8 cellular contexts compared by ENCODE assay signal in genomic region chr4:170026253-170026991, GRCh38. TPM values are rescaled to one million over a fixed set of nuclear protein-coding genes. Genes with fewer than 3 reads are reported as not detected.
DNase-seq lines count a peak whose midpoint lies in the region; ATAC-seq, FAIRE-seq and TF ChIP-seq lines count a peak whose summit lies in the region.

TSS of gene MFAP3L (minus strand) at chr4:170026395. CDS start at chr4:170005877, 20,518 bp downstream.

- peak; percentile 56 for DNase-seq in D721Med (ENCODE audit: insufficient read length, low spot score)
- peak; percentile 79 to 85 for DNase-seq in SHP77 (lab: John Stamatoyannopoulos, UW)
- DNase-seq in activated gamma-delta T cell treated with anti-CD3 and anti-CD28 coated beads, Interleukin-2, amount 50 U/mL, for 16 hours (ENCODE audit: low read depth), result peak; percentile 64
- peak; percentile 54 to 69 for DNase-seq in foreskin keratinocyte
- DNase-seq in neural crest cell (ENCODE audit: low read depth, low spot score), result peak; percentile 79

- peak within 1 kb of the TSS; percentile 94 for H3K9ac ChIP-seq in HUES6 (ENCODE audit: low read length)

- peak; percentile 85 for ATAC-seq in GM21526 (IDR thresholded peaks at IDR 0.05; ENCODE audit: low FRiP score, unreplicated experiment)
- peak; percentile 90 for ATAC-seq in foreskin keratinocyte

- no peak for FAIRE-seq in D721Med (lab: Jason Lieb, UNC)

- H3K27me3 ChIP-seq in HUES6 (ENCODE audit: control insufficient read depth, insufficient read depth, low read length), result peaks cover 36% of the 10 kb centered on the region
- H3K27me3 ChIP-seq in foreskin keratinocyte, result peaks cover 10% of the 10 kb centered on the region

- H3K9me3 ChIP-seq in HUES6 (ENCODE audit: control insufficient read depth, insufficient read depth, low read depth, low read length), result no peaks in the 10 kb centered on the region

- H3K27me3 Mint-ChIP-seq in neural crest cell (ENCODE audit: low read depth), result peaks cover 65% of the 10 kb centered on the region
- peaks cover 30% of the 10 kb centered on the region for H3K27me3 Mint-ChIP-seq in stimulated activated naive CD8-positive, alpha-beta T cell treated with anti-CD3 and anti-CD28 coated beads, Interleukin-15, Interleukin-2, amounts not matched to agents 100 ng/mL and 50 ng/mL, for 24 hours

- peaks cover 9% of the 10 kb centered on the region for H3K4me1 Mint-ChIP-seq in neural crest cell
- peaks cover 16% of the 10 kb centered on the region for H3K4me1 Mint-ChIP-seq in stimulated activated naive CD8-positive, alpha-beta T cell treated with anti-CD3 and anti-CD28 coated beads, Interleukin-15, Interleukin-2, amounts not matched to agents 100 ng/mL and 50 ng/mL, for 24 hours (ENCODE audit: low read depth)

- H3K4me3 ChIP-seq in HUES6 (ENCODE audit: low read depth, low read length), result peak within 1 kb of the TSS; percentile 97

- peaks cover 15% of the 10 kb centered on the region; the same call in 1 of the 2 replicates for H3K36me3 ChIP-seq in HUES6 (ENCODE audit: control insufficient read depth, insufficient read depth, low read length)

- TF ChIP-seq CTCF in D721Med (IDR thresholded peaks at IDR 0.05; ENCODE audit: insufficient read depth, missing control alignments) (no peak), foreskin keratinocyte (conservative IDR thresholded peaks at IDR 0.05) (peak; percentile 54), neural crest cell (conservative IDR thresholded peaks at IDR 0.05) (no peak)

- peak within 1 kb of the TSS; percentile 96 for H3K4me3 Mint-ChIP-seq in neural crest cell
- peak within 1 kb of the TSS; percentile 85 for H3K4me3 Mint-ChIP-seq in stimulated activated naive CD8-positive, alpha-beta T cell treated with anti-CD3 and anti-CD28 coated beads, Interleukin-15, Interleukin-2, amounts not matched to agents 100 ng/mL and 50 ng/mL, for 24 hours

- peak within 1 kb of the TSS; percentile 81 for H3K27ac Mint-ChIP-seq in neural crest cell (ENCODE audit: unreplicated experiment)
- H3K27ac Mint-ChIP-seq in stimulated activated naive CD8-positive, alpha-beta T cell treated with anti-CD3 and anti-CD28 coated beads, Interleukin-15, Interleukin-2, amounts not matched to agents 100 ng/mL and 50 ng/mL, for 24 hours, result peak within 1 kb of the TSS; percentile 81

- H3K27ac ChIP-seq in HUES6 (ENCODE audit: low read depth, low read length), result peak within 1 kb of the TSS; percentile 95; the same call in 1 of the 2 replicates
- peak within 1 kb of the TSS; percentile 30 for H3K27ac ChIP-seq in foreskin keratinocyte

- H3K4me1 ChIP-seq in HUES6 (ENCODE audit: control insufficient read depth, insufficient read depth, low read length) (no peaks in the 10 kb centered on the region), foreskin keratinocyte (no peaks in the 10 kb centered on the region)

- no peaks in the 10 kb centered on the region for H3K9me3 Mint-ChIP-seq in neural crest cell
- H3K9me3 Mint-ChIP-seq in stimulated activated naive CD8-positive, alpha-beta T cell treated with anti-CD3 and anti-CD28 coated beads, Interleukin-15, Interleukin-2, amounts not matched to agents 100 ng/mL and 50 ng/mL, for 24 hours, result peaks cover 8% of the 10 kb centered on the region

- H3K36me3 Mint-ChIP-seq in neural crest cell (ENCODE audit: low read depth), result no peaks in the 10 kb centered on the region
- H3K36me3 Mint-ChIP-seq in stimulated activated naive CD8-positive, alpha-beta T cell treated with anti-CD3 and anti-CD28 coated beads, Interleukin-15, Interleukin-2, amounts not matched to agents 100 ng/mL and 50 ng/mL, for 24 hours (ENCODE audit: low read depth), result no peaks in the 10 kb centered on the region

RNA-seq across cellular contexts. Expression of gene MFAP3L, which starts in this region (rescaled TPM):
- total RNA-seq in foreskin keratinocyte (4.8 and 6.9 TPM in 2 replicates), neural crest cell (1.7 and 2.8 TPM in 2 replicates)
- 1.4 and 1.7 TPM in 2 replicates for polyA plus RNA-seq in foreskin keratinocyte

Comparison
In these comparisons a context has a peak if more than half of its experiments do, and no peak if none do; other contexts are left out.
1. Peak in every context shown above with its lines: DNase-seq, ATAC-seq, H3K4me3 ChIP-seq and H3K27ac ChIP-seq.